Comparison of ENCODE assay signal across 29 cellular contexts in genomic region chr3:156434921-156435320, GRCh38.
"Had no signal": no experiment of that assay in that cellular context is flagged by ENCODE, and none has a peak within 500 bp of the region (broad histone marks: within the 10 kb centered on the region; RNA-seq: fewer than 3 reads in every experiment).

No MANE protein-coding gene starts in this region.

- H3K4me3 Mint-ChIP-seq: activated CD4-positive, alpha-beta memory T cell treated with anti-CD3 and anti-CD28 coated beads for 36 hours; activated CD4-positive, alpha-beta T cell treated with anti-CD3 and anti-CD28 coated beads for 36 hours; activated CD4-positive, alpha-beta T cell treated with anti-CD3 and anti-CD28 coated beads, Interleukin-2, amount 10 ng/mL, durations not matched to agents 24 days and 14 days; activated CD8-positive, alpha-beta memory T cell treated with anti-CD3 and anti-CD28 coated beads, Interleukin-2, amount 10 ng/mL, durations not matched to agents 7 days and 5 days; activated CD8-positive, alpha-beta T cell treated with anti-CD3 and anti-CD28 coated beads, Interleukin-2, amount 10 ng/mL, durations not matched to agents 7 days and 5 days; activated naive CD4-positive, alpha-beta T cell treated with anti-CD3 and anti-CD28 coated beads for 36 hours; activated naive CD4-positive, alpha-beta T cell treated with anti-CD3 and anti-CD28 coated beads, Interleukin-2, amount 50 U/mL, for 24 hours; activated naive CD8-positive, alpha-beta T cell treated with anti-CD3 and anti-CD28 coated beads for 36 hours; activated naive CD8-positive, alpha-beta T cell treated with anti-CD3 and anti-CD28 coated beads, Interleukin-2, amount 50 U/mL, for 24 hours; activated T-helper 1 cell treated with anti-CD3 and anti-CD28 coated beads, Interleukin-12 subunit alpha, Interleukin-12 subunit beta, Interleukin-2, Interleukin-4 antibody, amounts not matched to agents 30 ng/mL and 10 ng/mL and 1 ng/mL, durations not matched to agents 14 hours and 24 hours and 36 hours; central memory CD8-positive, alpha-beta T cell; dendritic cell treated with granulocyte-macrophage colony-stimulating factor and Interleukin-4, amounts not matched to agents 40 ng/mL and 50 ng/mL, for 4 days had no signal

- H3K36me3 Mint-ChIP-seq: activated CD4-positive, alpha-beta memory T cell treated with anti-CD3 and anti-CD28 coated beads for 36 hours; activated CD8-positive, alpha-beta memory T cell treated with anti-CD3 and anti-CD28 coated beads, Interleukin-2, amount 10 ng/mL, durations not matched to agents 7 days and 5 days; activated naive CD4-positive, alpha-beta T cell treated with anti-CD3 and anti-CD28 coated beads, Interleukin-2, amount 50 U/mL, for 24 hours; activated naive CD8-positive, alpha-beta T cell treated with anti-CD3 and anti-CD28 coated beads for 36 hours had no signal

- ATAC-seq: activated CD4-positive, alpha-beta T cell treated with anti-CD3 and anti-CD28 coated beads for 36 hours; activated CD8-positive, alpha-beta memory T cell treated with anti-CD3 and anti-CD28 coated beads, Interleukin-2, amount 10 ng/mL, durations not matched to agents 7 days and 5 days; activated CD8-positive, alpha-beta T cell treated with anti-CD3 and anti-CD28 coated beads, Interleukin-2, amount 10 ng/mL, durations not matched to agents 7 days and 5 days; activated naive CD8-positive, alpha-beta T cell treated with anti-CD3 and anti-CD28 coated beads, Interleukin-2, amount 50 U/mL, for 24 hours; body of pancreas; gastrocnemius medialis had no signal

- H3K27me3 ChIP-seq: adrenal gland, body of pancreas, dorsolateral prefrontal cortex, gastrocnemius medialis had no signal

- H3K4me1 Mint-ChIP-seq: activated CD4-positive, alpha-beta T cell treated with anti-CD3 and anti-CD28 coated beads for 36 hours; activated CD4-positive, alpha-beta T cell treated with anti-CD3 and anti-CD28 coated beads, Interleukin-2, amount 10 ng/mL, durations not matched to agents 24 days and 14 days; activated CD8-positive, alpha-beta memory T cell treated with anti-CD3 and anti-CD28 coated beads, Interleukin-2, amount 10 ng/mL, durations not matched to agents 7 days and 5 days; activated naive CD4-positive, alpha-beta T cell treated with anti-CD3 and anti-CD28 coated beads, Interleukin-2, amount 50 U/mL, for 24 hours; activated naive CD8-positive, alpha-beta T cell treated with anti-CD3 and anti-CD28 coated beads for 36 hours; activated naive CD8-positive, alpha-beta T cell treated with anti-CD3 and anti-CD28 coated beads, Interleukin-2, amount 50 U/mL, for 24 hours; central memory CD8-positive, alpha-beta T cell had no signal

- H3K27ac ChIP-seq: adrenal gland, body of pancreas, coronary artery, dorsolateral prefrontal cortex, gastrocnemius medialis had no signal

- DNase-seq: activated CD4-positive, alpha-beta memory T cell treated with anti-CD3 and anti-CD28 coated beads for 36 hours; activated CD4-positive, alpha-beta T cell treated with anti-CD3 and anti-CD28 coated beads for 36 hours; activated CD4-positive, alpha-beta T cell treated with anti-CD3 and anti-CD28 coated beads, Interleukin-2, amount 10 ng/mL, durations not matched to agents 24 days and 14 days; activated CD4-positive, CD25-positive, alpha-beta regulatory T cell; activated CD4-positive, CD25-positive, alpha-beta regulatory T cell treated with anti-CD3 and anti-CD28 coated beads, Interleukin-2, amount 50 U/mL, for 72 hours; activated CD8-positive, alpha-beta memory T cell treated with anti-CD3 and anti-CD28 coated beads, Interleukin-2, amount 10 ng/mL, durations not matched to agents 7 days and 5 days; activated CD8-positive, alpha-beta memory T cell treated with anti-CD3 and anti-CD28 coated beads, Interleukin-2, amount 50 U/mL, for 4 hours; activated CD8-positive, alpha-beta T cell treated with anti-CD3 and anti-CD28 coated beads, Interleukin-2, amount 10 ng/mL, durations not matched to agents 7 days and 5 days; activated effector memory CD4-positive, alpha-beta T cell treated with anti-CD3 and anti-CD28 coated beads, Interleukin-2, amount 50 U/mL, for 16 hours; activated naive CD4-positive, alpha-beta T cell treated with anti-CD3 and anti-CD28 coated beads for 36 hours; activated naive CD8-positive, alpha-beta T cell treated with anti-CD3 and anti-CD28 coated beads for 36 hours; activated naive CD8-positive, alpha-beta T cell treated with anti-CD3 and anti-CD28 coated beads, Interleukin-2, amount 50 U/mL, for 24 hours; activated T-cell treated with anti-CD3 and anti-CD28 coated beads, Interleukin-2, amount 50 U/mL, for 1 hour; activated T-cell treated with anti-CD3 and anti-CD28 coated beads, Interleukin-2, amount 50 U/mL, for 48 hours; adrenal gland; amygdala; aorta; body of pancreas; dorsolateral prefrontal cortex; effector memory CD4-positive, alpha-beta T cell; foreskin fibroblast; gastrocnemius medialis; T-helper 2 cell had no signal

- H3K27me3 Mint-ChIP-seq: activated naive CD8-positive, alpha-beta T cell treated with anti-CD3 and anti-CD28 coated beads for 36 hours had no signal

- H3K9me3 Mint-ChIP-seq: activated CD4-positive, alpha-beta memory T cell treated with anti-CD3 and anti-CD28 coated beads for 36 hours; activated CD4-positive, alpha-beta T cell treated with anti-CD3 and anti-CD28 coated beads, Interleukin-2, amount 10 ng/mL, durations not matched to agents 24 days and 14 days; activated naive CD4-positive, alpha-beta T cell treated with anti-CD3 and anti-CD28 coated beads for 36 hours; activated naive CD4-positive, alpha-beta T cell treated with anti-CD3 and anti-CD28 coated beads, Interleukin-2, amount 50 U/mL, for 24 hours; activated naive CD8-positive, alpha-beta T cell treated with anti-CD3 and anti-CD28 coated beads for 36 hours; activated naive CD8-positive, alpha-beta T cell treated with anti-CD3 and anti-CD28 coated beads, Interleukin-2, amount 50 U/mL, for 24 hours; activated T-helper 1 cell treated with anti-CD3 and anti-CD28 coated beads, Interleukin-12 subunit alpha, Interleukin-12 subunit beta, Interleukin-2, Interleukin-4 antibody, amounts not matched to agents 30 ng/mL and 10 ng/mL and 1 ng/mL, durations not matched to agents 14 hours and 24 hours and 36 hours; activated T-helper 2 cell treated with anti-CD3 and anti-CD28 coated beads, Interferon-gamma antibody, Interleukin-2, Interleukin-4, amounts not matched to agents 10 μg/mL and 5 μg/mL and 100 μg/mL, durations not matched to agents 14 hours and 24 hours and 36 hours; central memory CD8-positive, alpha-beta T cell; dendritic cell treated with granulocyte-macrophage colony-stimulating factor and Interleukin-4, amounts not matched to agents 40 ng/mL and 50 ng/mL, for 4 days had no signal

- H3K4me1 ChIP-seq: adrenal gland, body of pancreas, gastrocnemius medialis had no signal

- H3K27ac Mint-ChIP-seq: activated CD4-positive, alpha-beta memory T cell treated with anti-CD3 and anti-CD28 coated beads for 36 hours; activated CD4-positive, alpha-beta T cell treated with anti-CD3 and anti-CD28 coated beads for 36 hours; activated CD4-positive, alpha-beta T cell treated with anti-CD3 and anti-CD28 coated beads, Interleukin-2, amount 10 ng/mL, durations not matched to agents 24 days and 14 days; activated CD8-positive, alpha-beta memory T cell treated with anti-CD3 and anti-CD28 coated beads, Interleukin-2, amount 10 ng/mL, durations not matched to agents 7 days and 5 days; activated CD8-positive, alpha-beta T cell treated with anti-CD3 and anti-CD28 coated beads, Interleukin-2, amount 10 ng/mL, durations not matched to agents 7 days and 5 days; activated naive CD4-positive, alpha-beta T cell treated with anti-CD3 and anti-CD28 coated beads for 36 hours; activated naive CD4-positive, alpha-beta T cell treated with anti-CD3 and anti-CD28 coated beads, Interleukin-2, amount 50 U/mL, for 24 hours; activated naive CD8-positive, alpha-beta T cell treated with anti-CD3 and anti-CD28 coated beads for 36 hours; activated naive CD8-positive, alpha-beta T cell treated with anti-CD3 and anti-CD28 coated beads, Interleukin-2, amount 50 U/mL, for 24 hours; activated T-helper 1 cell treated with anti-CD3 and anti-CD28 coated beads, Interleukin-12 subunit alpha, Interleukin-12 subunit beta, Interleukin-2, Interleukin-4 antibody, amounts not matched to agents 30 ng/mL and 10 ng/mL and 1 ng/mL, durations not matched to agents 14 hours and 24 hours and 36 hours; activated T-helper 2 cell treated with anti-CD3 and anti-CD28 coated beads, Interferon-gamma antibody, Interleukin-2, Interleukin-4, amounts not matched to agents 10 μg/mL and 5 μg/mL and 100 μg/mL, durations not matched to agents 14 hours and 24 hours and 36 hours; dendritic cell treated with granulocyte-macrophage colony-stimulating factor and Interleukin-4, amounts not matched to agents 40 ng/mL and 50 ng/mL, for 4 days had no signal

- H3K4me3 ChIP-seq: adrenal gland, body of pancreas, coronary artery, dorsolateral prefrontal cortex, gastrocnemius medialis had no signal

- H3K36me3 ChIP-seq: adrenal gland, gastrocnemius medialis had no signal

- H3K9me3 ChIP-seq: adrenal gland, body of pancreas, gastrocnemius medialis had no signal
